In genomic region chr20:10673831-10674683, GRCh38 we compare ENCODE assay signal across 1 cellular context.
A peak's percentile ranks its signal among the peaks of the same experiment; 100 is the strongest.
TF ChIP-seq lines count a peak whose summit lies in the region.

JAG1 (minus strand) TSS chr20:10673999; CDS start chr20:10673530, 469 bp downstream.

TF ChIP-seq in GM12878, 131 proteins besides CTCF, POLR2A, EP300 and RAD21 (continued from another document):
- no peak for TF ChIP-seq SRF (IDR thresholded peaks at IDR 0.05; ENCODE audit: low read depth in 2 of 2, low read length in 2 of 2)
- peak; percentile 97 for TF ChIP-seq GATAD2B (conservative IDR thresholded peaks at IDR 0.05; ENCODE audit: low read depth)
- 0 out of 2 replicates have a peak, but pooled peaks have one; percentile 33 for TF ChIP-seq SIN3A (IDR thresholded peaks at IDR 0.05; ENCODE audit: low read depth, low read length)
- peak; percentile 40 for TF ChIP-seq BCL3 (IDR thresholded peaks at IDR 0.05; ENCODE audit: borderline replicate concordance, insufficient read depth, low read depth, low read length, poor library complexity, severe bottlenecking)
- TF ChIP-seq MTA3 (IDR thresholded peaks at IDR 0.05; ENCODE audit: borderline replicate concordance, low read length) = no peak
- TF ChIP-seq BHLHE40 (IDR thresholded peaks at IDR 0.05; ENCODE audit: borderline replicate concordance in 1 of 2, low read depth in 2 of 2, low read length in 1 of 2) = peak; percentile 5 to 56; a peak in 3 of 4 replicates
- peak; percentile 96 for TF ChIP-seq POU2F2 (IDR thresholded peaks at IDR 0.05; ENCODE audit: borderline replicate concordance, low read depth, low read length)
- no peak for TF ChIP-seq E4F1 (IDR thresholded peaks at IDR 0.05; ENCODE audit: borderline replicate concordance, partially characterized antibody)
- TF ChIP-seq JUND (IDR thresholded peaks at IDR 0.05; ENCODE audit: low read depth, low read length) = no peak
- TF ChIP-seq MLLT1 (IDR thresholded peaks at IDR 0.05) = peak; percentile 23; the same call in 1 of the 2 replicates
- TF ChIP-seq TARDBP (IDR thresholded peaks at IDR 0.05; ENCODE audit: borderline replicate concordance) = no peak
- no peak for TF ChIP-seq CHD1 (IDR thresholded peaks at IDR 0.05; ENCODE audit: low read depth, low read length)
- no peak for TF ChIP-seq CHD4 (IDR thresholded peaks at IDR 0.05)
- 0 out of 2 replicates have a peak, but pooled peaks have one; percentile 37 for TF ChIP-seq NFXL1 (IDR thresholded peaks at IDR 0.05; ENCODE audit: borderline replicate concordance)
- TF ChIP-seq YY1 (IDR thresholded peaks at IDR 0.05; ENCODE audit: low read depth, low read length) = no peak
- TF ChIP-seq TCF7 (IDR thresholded peaks at IDR 0.05; ENCODE audit: borderline replicate concordance) = no peak
- peak; percentile 85 for TF ChIP-seq LARP7 (IDR thresholded peaks at IDR 0.05)
- no peak for TF ChIP-seq MEF2B (IDR thresholded peaks at IDR 0.05; ENCODE audit: partially characterized antibody, poor library complexity, severe bottlenecking)
- TF ChIP-seq ATF2 (IDR thresholded peaks at IDR 0.05; ENCODE audit: low read length) = no peak
- peak; percentile 27; the same call in 1 of the 2 replicates for TF ChIP-seq NRF1 (conservative IDR thresholded peaks at IDR 0.05; ENCODE audit: low read depth, low read length)
